ENCODE assay signal across 39 cellular contexts in genomic region chr3:169535584-169535983, GRCh38.
"Had no signal": no experiment of that assay in that cellular context is flagged by ENCODE, and none has a peak within 500 bp of the region (broad histone marks: within the 10 kb centered on the region; RNA-seq: fewer than 3 reads in every experiment).

No MANE protein-coding gene starts in this region.

- H3K9me3 ChIP-seq: adrenal gland had no signal

- H3K27me3 ChIP-seq: adrenal gland, cardiac muscle cell had no signal

- H3K27ac Mint-ChIP-seq: activated B cell treated with CpG ODN at 0.5 μM for 24 hours; activated CD4-positive, alpha-beta memory T cell treated with anti-CD3 and anti-CD28 coated beads for 36 hours; activated CD4-positive, alpha-beta T cell treated with anti-CD3 and anti-CD28 coated beads, Interleukin-2, amount 10 ng/mL, durations not matched to agents 24 days and 14 days; activated CD8-positive, alpha-beta T cell treated with anti-CD3 and anti-CD28 coated beads for 36 hours; activated naive CD4-positive, alpha-beta T cell treated with anti-CD3 and anti-CD28 coated beads for 36 hours; activated naive CD4-positive, alpha-beta T cell treated with anti-CD3 and anti-CD28 coated beads, Interleukin-2, amount 50 U/mL, for 72 hours; activated naive CD8-positive, alpha-beta T cell treated with anti-CD3 and anti-CD28 coated beads for 36 hours; activated T-cell treated with anti-CD3 and anti-CD28 coated beads, Interleukin-2, amount 50 U/mL, for 72 hours; activated T-helper 1 cell treated with anti-CD3 and anti-CD28 coated beads, Interleukin-12 subunit alpha, Interleukin-12 subunit beta, Interleukin-2, Interleukin-4 antibody, amounts not matched to agents 30 ng/mL and 10 ng/mL and 1 ng/mL, durations not matched to agents 14 hours and 24 hours and 36 hours; activated T-helper 17 cell treated with anti-CD3 and anti-CD28 coated beads, Interleukin-2, amount 50 U/mL, for 72 hours; brain; T-helper 1 cell treated with Interleukin-12 subunit alpha and Interleukin-12 subunit beta and Interleukin-4 antibody, amounts not matched to agents 30 μg/mL and 1 μg/mL, for 36 hours; T-helper 2 cell treated with Interferon-gamma antibody and Interleukin-4, amounts not matched to agents 5 μg/mL and 100 μg/mL, for 36 hours had no signal

- H3K4me1 ChIP-seq: adrenal gland had no signal

- H3K4me3 ChIP-seq: adrenal gland, cardiac muscle cell had no signal

- H3K4me1 Mint-ChIP-seq: activated B cell treated with CpG ODN at 0.5 μM for 24 hours; activated CD4-positive, alpha-beta T cell treated with anti-CD3 and anti-CD28 coated beads, Interleukin-2, amount 10 ng/mL, durations not matched to agents 24 days and 14 days; activated naive CD8-positive, alpha-beta T cell treated with anti-CD3 and anti-CD28 coated beads for 36 hours; activated T-helper 17 cell treated with anti-CD3 and anti-CD28 coated beads, Interleukin-2, amount 50 U/mL, for 72 hours; brain; central memory CD8-positive, alpha-beta T cell had no signal

- H3K27ac ChIP-seq: adrenal gland, cardiac muscle cell, VCaP had no signal

- H3K36me3 Mint-ChIP-seq: activated CD4-positive, alpha-beta memory T cell treated with anti-CD3 and anti-CD28 coated beads for 36 hours; activated naive CD4-positive, alpha-beta T cell treated with anti-CD3 and anti-CD28 coated beads, Interleukin-2, amount 50 U/mL, for 72 hours; activated naive CD8-positive, alpha-beta T cell treated with anti-CD3 and anti-CD28 coated beads for 36 hours; brain had no signal

- FAIRE-seq: astrocyte, bronchial epithelial cell, TTC549 had no signal

- H3K4me3 Mint-ChIP-seq: activated B cell treated with CpG ODN at 0.5 μM for 24 hours; activated CD4-positive, alpha-beta memory T cell treated with anti-CD3 and anti-CD28 coated beads for 36 hours; activated CD4-positive, alpha-beta T cell treated with anti-CD3 and anti-CD28 coated beads, Interleukin-2, amount 10 ng/mL, durations not matched to agents 24 days and 14 days; activated CD8-positive, alpha-beta T cell treated with anti-CD3 and anti-CD28 coated beads for 36 hours; activated naive CD4-positive, alpha-beta T cell treated with anti-CD3 and anti-CD28 coated beads for 36 hours; activated naive CD8-positive, alpha-beta T cell treated with anti-CD3 and anti-CD28 coated beads for 36 hours; activated T-cell treated with anti-CD3 and anti-CD28 coated beads, Interleukin-2, amount 50 U/mL, for 4 hours; activated T-cell treated with anti-CD3 and anti-CD28 coated beads, Interleukin-2, amount 50 U/mL, for 72 hours; activated T-helper 1 cell treated with anti-CD3 and anti-CD28 coated beads, Interleukin-12 subunit alpha, Interleukin-12 subunit beta, Interleukin-2, Interleukin-4 antibody, amounts not matched to agents 30 ng/mL and 10 ng/mL and 1 ng/mL, durations not matched to agents 14 hours and 24 hours and 36 hours; activated T-helper 17 cell treated with anti-CD3 and anti-CD28 coated beads, Interleukin-2, amount 50 U/mL, for 72 hours; brain; central memory CD8-positive, alpha-beta T cell; T-helper 1 cell treated with Interleukin-12 subunit alpha and Interleukin-12 subunit beta and Interleukin-4 antibody, amounts not matched to agents 30 μg/mL and 1 μg/mL, for 36 hours; T-helper 2 cell treated with Interferon-gamma antibody and Interleukin-4, amounts not matched to agents 5 μg/mL and 100 μg/mL, for 36 hours had no signal

- H3K36me3 ChIP-seq: adrenal gland, cardiac muscle cell had no signal

- ATAC-seq: activated CD8-positive, alpha-beta T cell treated with anti-CD3 and anti-CD28 coated beads for 36 hours; activated naive CD4-positive, alpha-beta T cell treated with anti-CD3 and anti-CD28 coated beads, Interleukin-2, amount 50 U/mL, for 72 hours; activated T-cell treated with anti-CD3 and anti-CD28 coated beads, Interleukin-2, amount 50 U/mL, for 4 hours; activated T-cell treated with anti-CD3 and anti-CD28 coated beads, Interleukin-2, amount 50 U/mL, for 72 hours; activated T-helper 17 cell treated with anti-CD3 and anti-CD28 coated beads, Interleukin-2, amount 50 U/mL, for 72 hours had no signal

- DNase-seq: activated B cell treated with CpG ODN at 0.5 μM for 24 hours; activated CD4-positive, alpha-beta memory T cell treated with anti-CD3 and anti-CD28 coated beads for 36 hours; activated CD4-positive, alpha-beta T cell treated with anti-CD3 and anti-CD28 coated beads for 4 hours; activated CD4-positive, alpha-beta T cell treated with anti-CD3 and anti-CD28 coated beads, Interleukin-2, amount 10 ng/mL, durations not matched to agents 24 days and 14 days; activated CD4-positive, alpha-beta T cell treated with anti-CD3 and anti-CD28 coated beads, Interleukin-2, amount 50 U/mL, for 1 hour; activated CD4-positive, alpha-beta T cell treated with anti-CD3 and anti-CD28 coated beads, Interleukin-2, amount 50 U/mL, for 4 hours; activated CD4-positive, CD25-positive, alpha-beta regulatory T cell treated with anti-CD3 and anti-CD28 coated beads, Interleukin-2, amount 50 U/mL, for 72 hours; activated CD8-positive, alpha-beta memory T cell treated with anti-CD3 and anti-CD28 coated beads, Interleukin-2, amount 50 U/mL, for 4 hours; activated CD8-positive, alpha-beta T cell treated with anti-CD3 and anti-CD28 coated beads for 36 hours; activated effector memory CD4-positive, alpha-beta T cell treated with anti-CD3 and anti-CD28 coated beads, Interleukin-2, amount 50 U/mL, for 16 hours; activated gamma-delta T cell treated with Interleukin-2 at 50 U/mL for 16 hours; activated naive CD4-positive, alpha-beta T cell; activated naive CD4-positive, alpha-beta T cell treated with anti-CD3 and anti-CD28 coated beads for 36 hours; activated naive CD4-positive, alpha-beta T cell treated with anti-CD3 and anti-CD28 coated beads, Interleukin-2, amount 50 U/mL, for 16 hours; activated naive CD8-positive, alpha-beta T cell treated with anti-CD3 and anti-CD28 coated beads for 36 hours; activated T-cell treated with anti-CD3 and anti-CD28 coated beads for 4 hours; activated T-cell treated with anti-CD3 and anti-CD28 coated beads, Interleukin-2, amount 50 U/mL, for 1 hour; activated T-cell treated with anti-CD3 and anti-CD28 coated beads, Interleukin-2, amount 50 U/mL, for 4 hours; activated T-cell treated with anti-CD3 and anti-CD28 coated beads, Interleukin-2, amount 50 U/mL, for 72 hours; adrenal gland; amniotic stem cell; aorta; caudate nucleus; cerebellar nuclear complex; T-helper 1 cell; T-helper 2 cell; T-helper 9 cell had no signal

- H3K9me3 Mint-ChIP-seq: activated B cell treated with CpG ODN at 0.5 μM for 24 hours; activated CD4-positive, alpha-beta memory T cell treated with anti-CD3 and anti-CD28 coated beads for 36 hours; activated CD4-positive, alpha-beta T cell treated with anti-CD3 and anti-CD28 coated beads, Interleukin-2, amount 10 ng/mL, durations not matched to agents 24 days and 14 days; activated CD8-positive, alpha-beta T cell treated with anti-CD3 and anti-CD28 coated beads for 36 hours; activated naive CD4-positive, alpha-beta T cell treated with anti-CD3 and anti-CD28 coated beads for 36 hours; activated naive CD4-positive, alpha-beta T cell treated with anti-CD3 and anti-CD28 coated beads, Interleukin-2, amount 50 U/mL, for 72 hours; activated naive CD8-positive, alpha-beta T cell treated with anti-CD3 and anti-CD28 coated beads for 36 hours; activated T-cell treated with anti-CD3 and anti-CD28 coated beads, Interleukin-2, amount 50 U/mL, for 4 hours; activated T-cell treated with anti-CD3 and anti-CD28 coated beads, Interleukin-2, amount 50 U/mL, for 72 hours; activated T-helper 1 cell treated with anti-CD3 and anti-CD28 coated beads, Interleukin-12 subunit alpha, Interleukin-12 subunit beta, Interleukin-2, Interleukin-4 antibody, amounts not matched to agents 30 ng/mL and 10 ng/mL and 1 ng/mL, durations not matched to agents 14 hours and 24 hours and 36 hours; activated T-helper 17 cell treated with anti-CD3 and anti-CD28 coated beads, Interleukin-2, amount 50 U/mL, for 72 hours; brain; central memory CD8-positive, alpha-beta T cell; T-helper 1 cell treated with Interleukin-12 subunit alpha and Interleukin-12 subunit beta and Interleukin-4 antibody, amounts not matched to agents 30 μg/mL and 1 μg/mL, for 36 hours; T-helper 2 cell treated with Interferon-gamma antibody and Interleukin-4, amounts not matched to agents 5 μg/mL and 100 μg/mL, for 36 hours had no signal
